In genomic region chr1:33064284-33064683, GRCh38 we compare ENCODE assay signal across 2 cellular contexts.
TF ChIP-seq lines count a peak whose summit lies in the region.

No MANE protein-coding gene starts in this region.

TF ChIP-seq in HEK293, 187 proteins besides CTCF, POLR2A, EP300 and RAD21:
- TF ChIP-seq ZNF626 (tag by site-specific recombination; IDR thresholded peaks at IDR 0.05) (0 out of 2 replicates have a peak, but pooled peaks have one; percentile 15), ZNF610 (tag by site-specific recombination; IDR thresholded peaks at IDR 0.05; ENCODE audit: borderline replicate concordance) (0 out of 2 replicates have a peak, but pooled peaks have one; percentile 50), SCRT2 (tag by site-specific recombination; IDR thresholded peaks at IDR 0.05) (peak; percentile 62), SCRT1 (tag by site-specific recombination; IDR thresholded peaks at IDR 0.05; ENCODE audit: borderline replicate concordance) (peak; percentile 24; the same call in 1 of the 2 replicates), SETDB1 (IDR thresholded peaks at IDR 0.05; ENCODE audit: insufficient read length, low read length) (peak; percentile 86)
TF ChIP-seq in HEK293: peak in this region for 5; not testable (repeated sequence) for 182.

TF ChIP-seq in HepG2, 621 proteins besides CTCF, POLR2A, EP300 and RAD21:
- 0 out of 2 replicates have a peak, but pooled peaks have one; percentile 27 for TF ChIP-seq SETDB1 (CRISPR knock-in tag; IDR thresholded peaks at IDR 0.05; ENCODE audit: borderline replicate concordance)
TF ChIP-seq in HepG2: peak in this region for 1; not testable (repeated sequence) for 620.
